ENCODE assay signal across 36 cellular contexts in the genomic region with DNA sequence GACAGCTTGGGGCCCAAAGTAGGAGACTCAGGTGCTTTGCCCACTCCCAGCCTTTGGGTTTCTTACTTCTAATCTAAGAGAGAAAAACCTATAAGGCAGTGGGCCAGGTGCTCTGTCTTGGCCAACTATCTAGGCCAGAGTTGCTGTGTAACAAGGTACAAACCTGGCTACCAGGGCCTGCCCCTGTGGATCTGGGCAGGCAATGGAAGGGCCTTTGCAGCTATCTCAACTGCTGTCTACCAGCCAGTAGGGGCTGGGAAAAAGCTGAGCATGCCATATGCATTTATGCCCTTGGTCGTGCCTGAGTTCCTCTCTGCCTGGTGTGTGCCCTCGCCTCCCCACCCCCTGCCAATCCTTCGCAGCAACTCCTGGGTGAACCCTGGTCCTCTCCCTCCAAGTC. TPM values are rescaled to one million over a fixed set of nuclear protein-coding genes. Genes with fewer than 3 reads are reported as not detected.
"Had no signal": no experiment of that assay in that cellular context is flagged by ENCODE, and none has a peak within 500 bp of the region (broad histone marks: within the 10 kb centered on the region; RNA-seq: fewer than 3 reads in every experiment).

No MANE protein-coding gene starts in this region.

- FAIRE-seq: colon, islet of Langerhans had no signal

- H3K36me3 Mint-ChIP-seq: activated CD4-positive, alpha-beta memory T cell treated with anti-CD3 and anti-CD28 coated beads for 36 hours; activated naive CD8-positive, alpha-beta T cell treated with anti-CD3 and anti-CD28 coated beads for 36 hours had no signal

- H3K36me3 ChIP-seq: adrenal gland, gastrocnemius medialis, left ventricle myocardium inferior, ovary, stomach, suprapubic skin, transverse colon, uterus, WERI-Rb-1 had no signal

- H3K9me3 ChIP-seq: adrenal gland, body of pancreas, gastrocnemius medialis, left ventricle myocardium inferior, ovary, stomach, suprapubic skin, transverse colon, uterus had no signal

- H3K4me3 ChIP-seq: adrenal gland, body of pancreas, gastrocnemius medialis, left ventricle myocardium inferior, ovary, skin epidermis, stomach, suprapubic skin, transverse colon, uterus had no signal

- H3K4me1 Mint-ChIP-seq: activated CD4-positive, alpha-beta T cell treated with anti-CD3 and anti-CD28 coated beads, Interleukin-2, amount 10 ng/mL, durations not matched to agents 24 days and 14 days; activated naive CD8-positive, alpha-beta T cell treated with anti-CD3 and anti-CD28 coated beads for 36 hours; nephron had no signal

- DNase-seq: activated CD4-positive, alpha-beta memory T cell treated with anti-CD3 and anti-CD28 coated beads for 36 hours; activated CD4-positive, alpha-beta T cell treated with anti-CD3 and anti-CD28 coated beads, Interleukin-2, amount 10 ng/mL, durations not matched to agents 24 days and 14 days; activated CD4-positive, CD25-positive, alpha-beta regulatory T cell treated with anti-CD3 and anti-CD28 coated beads, Interleukin-2, amount 50 U/mL, for 72 hours; activated CD8-positive, alpha-beta memory T cell treated with anti-CD3 and anti-CD28 coated beads, Interleukin-2, amount 50 U/mL, for 4 hours; activated effector memory CD4-positive, alpha-beta T cell treated with anti-CD3 and anti-CD28 coated beads, Interleukin-2, amount 50 U/mL, for 16 hours; activated naive CD4-positive, alpha-beta T cell treated with anti-CD3 and anti-CD28 coated beads for 36 hours; activated naive CD8-positive, alpha-beta T cell treated with anti-CD3 and anti-CD28 coated beads for 36 hours; activated T-cell treated with anti-CD3 and anti-CD28 coated beads, Interleukin-2, amount 50 U/mL, for 1 hour; adrenal gland; aorta; body of pancreas; dermis blood vessel endothelial cell; effector CD8-positive, alpha-beta T cell; erythroblast; gastrocnemius medialis; glutamatergic neuron; left ventricle myocardium inferior; ovary; stimulated activated naive B cell treated with anti-CD40 and anti-IgM and Interleukin-4, amounts not matched to agents 10 μg/mL and 1 μg/mL and 100 μg/mL, for 72 hours; stomach; T1000; transverse colon; uterus; WERI-Rb-1 had no signal

- ATAC-seq: body of pancreas; gastrocnemius medialis; sciatic nerve; stimulated activated naive B cell treated with anti-CD40 and anti-IgM and Interleukin-4, amounts not matched to agents 10 μg/mL and 1 μg/mL and 100 μg/mL, for 72 hours had no signal

- H3K27ac ChIP-seq: adrenal gland, body of pancreas, gastrocnemius medialis, left ventricle myocardium inferior, ovary, skin epidermis, stomach, suprapubic skin, transverse colon, uterus, WERI-Rb-1 had no signal

- H3K9me3 Mint-ChIP-seq: activated CD4-positive, alpha-beta memory T cell treated with anti-CD3 and anti-CD28 coated beads for 36 hours; activated CD4-positive, alpha-beta T cell treated with anti-CD3 and anti-CD28 coated beads, Interleukin-2, amount 10 ng/mL, durations not matched to agents 24 days and 14 days; activated naive CD4-positive, alpha-beta T cell treated with anti-CD3 and anti-CD28 coated beads for 36 hours; activated naive CD8-positive, alpha-beta T cell treated with anti-CD3 and anti-CD28 coated beads for 36 hours; activated T-helper 1 cell treated with anti-CD3 and anti-CD28 coated beads, Interleukin-12 subunit alpha, Interleukin-12 subunit beta, Interleukin-2, Interleukin-4 antibody, amounts not matched to agents 30 ng/mL and 10 ng/mL and 1 ng/mL, durations not matched to agents 14 hours and 24 hours and 36 hours; nephron; stimulated activated naive B cell treated with anti-CD40 and anti-IgM and Interleukin-4, amounts not matched to agents 10 μg/mL and 1 μg/mL and 100 μg/mL, for 72 hours had no signal

- H3K27me3 ChIP-seq: adrenal gland, body of pancreas, gastrocnemius medialis, ovary, stomach, suprapubic skin, transverse colon, uterus had no signal

- H3K4me3 Mint-ChIP-seq: activated CD4-positive, alpha-beta memory T cell treated with anti-CD3 and anti-CD28 coated beads for 36 hours; activated CD4-positive, alpha-beta T cell treated with anti-CD3 and anti-CD28 coated beads, Interleukin-2, amount 10 ng/mL, durations not matched to agents 24 days and 14 days; activated naive CD4-positive, alpha-beta T cell treated with anti-CD3 and anti-CD28 coated beads for 36 hours; activated naive CD8-positive, alpha-beta T cell treated with anti-CD3 and anti-CD28 coated beads for 36 hours; activated T-helper 1 cell treated with anti-CD3 and anti-CD28 coated beads, Interleukin-12 subunit alpha, Interleukin-12 subunit beta, Interleukin-2, Interleukin-4 antibody, amounts not matched to agents 30 ng/mL and 10 ng/mL and 1 ng/mL, durations not matched to agents 14 hours and 24 hours and 36 hours; nephron; stimulated activated naive B cell treated with anti-CD40 and anti-IgM and Interleukin-4, amounts not matched to agents 10 μg/mL and 1 μg/mL and 100 μg/mL, for 72 hours had no signal

- H3K4me1 ChIP-seq: adrenal gland, body of pancreas, gastrocnemius medialis, left ventricle myocardium inferior, stomach, suprapubic skin, transverse colon, uterus had no signal

- H3K27me3 Mint-ChIP-seq: activated CD4-positive, alpha-beta memory T cell treated with anti-CD3 and anti-CD28 coated beads for 36 hours; activated CD4-positive, alpha-beta T cell treated with anti-CD3 and anti-CD28 coated beads, Interleukin-2, amount 10 ng/mL, durations not matched to agents 24 days and 14 days; activated naive CD8-positive, alpha-beta T cell treated with anti-CD3 and anti-CD28 coated beads for 36 hours had no signal

- H3K27ac Mint-ChIP-seq: activated CD4-positive, alpha-beta memory T cell treated with anti-CD3 and anti-CD28 coated beads for 36 hours; activated CD4-positive, alpha-beta T cell treated with anti-CD3 and anti-CD28 coated beads, Interleukin-2, amount 10 ng/mL, durations not matched to agents 24 days and 14 days; activated naive CD4-positive, alpha-beta T cell treated with anti-CD3 and anti-CD28 coated beads for 36 hours; activated naive CD8-positive, alpha-beta T cell treated with anti-CD3 and anti-CD28 coated beads for 36 hours; activated T-helper 1 cell treated with anti-CD3 and anti-CD28 coated beads, Interleukin-12 subunit alpha, Interleukin-12 subunit beta, Interleukin-2, Interleukin-4 antibody, amounts not matched to agents 30 ng/mL and 10 ng/mL and 1 ng/mL, durations not matched to agents 14 hours and 24 hours and 36 hours; nephron; progenitor cell of endocrine pancreas; stimulated activated naive B cell treated with anti-CD40 and anti-IgM and Interleukin-4, amounts not matched to agents 10 μg/mL and 1 μg/mL and 100 μg/mL, for 72 hours had no signal

RNA-seq across cellular contexts. Expression of a gene that starts 16.7 kb away (rescaled TPM):
- total RNA-seq: activated CD4-positive, alpha-beta memory T cell treated with anti-CD3 and anti-CD28 coated beads for 36 hours; activated CD4-positive, alpha-beta T cell treated with anti-CD3 and anti-CD28 coated beads, Interleukin-2, amount 10 ng/mL, durations not matched to agents 24 days and 14 days; activated CD8-positive, alpha-beta memory T cell treated with anti-CD3 and anti-CD28 coated beads for 36 hours; activated naive CD4-positive, alpha-beta T cell treated with anti-CD3 and anti-CD28 coated beads for 36 hours; activated naive CD8-positive, alpha-beta T cell treated with anti-CD3 and anti-CD28 coated beads for 36 hours; activated T-helper 1 cell treated with anti-CD3 and anti-CD28 coated beads, Interleukin-12 subunit alpha, Interleukin-12 subunit beta, Interleukin-2, Interleukin-4 antibody, amounts not matched to agents 30 ng/mL and 10 ng/mL and 1 ng/mL, durations not matched to agents 14 hours and 24 hours and 36 hours; adrenal gland; aorta; body of pancreas; dermis blood vessel endothelial cell; gastrocnemius medialis; left ventricle myocardium inferior; lung microvascular endothelial cell; mucosa of gallbladder; progenitor cell of endocrine pancreas; renal cortical epithelial cell; suprapubic skin; transverse colon had no signal
- polyA plus RNA-seq: aorta, ovary, stomach had no signal
